In genomic region chr6:24666616-24667377, GRCh38 we compare ENCODE assay signal across 8 cellular contexts. TPM values are rescaled to one million over a fixed set of nuclear protein-coding genes. Genes with fewer than 3 reads are reported as not detected.
DNase-seq lines count a peak whose midpoint lies in the region; ATAC-seq, FAIRE-seq and TF ChIP-seq lines count a peak whose summit lies in the region.

TSS of gene ACOT13 (plus strand) at chr6:24667077. CDS start at chr6:24667264, 187 bp downstream.
A gene with protein sequence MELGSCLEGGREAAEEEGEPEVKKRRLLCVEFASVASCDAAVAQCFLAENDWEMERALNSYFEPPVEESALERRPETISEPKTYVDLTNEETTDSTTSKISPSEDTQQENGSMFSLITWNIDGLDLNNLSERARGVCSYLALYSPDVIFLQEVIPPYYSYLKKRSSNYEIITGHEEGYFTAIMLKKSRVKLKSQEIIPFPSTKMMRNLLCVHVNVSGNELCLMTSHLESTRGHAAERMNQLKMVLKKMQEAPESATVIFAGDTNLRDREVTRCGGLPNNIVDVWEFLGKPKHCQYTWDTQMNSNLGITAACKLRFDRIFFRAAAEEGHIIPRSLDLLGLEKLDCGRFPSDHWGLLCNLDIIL (minus strand): TSS chr6:24666899. CDS start chr6:24666862, 37 bp downstream.

- H3K4me3 ChIP-seq in WI38 (ENCODE audit: low read depth, low read length): peak within 1 kb of the TSS; percentile 89
- peak within 1 kb of the TSS; percentile 68 for H3K4me3 ChIP-seq in bronchial epithelial cell (ENCODE audit: low read depth, low read length)

- no peak for FAIRE-seq in bronchial epithelial cell (lab: Jason Lieb, UNC)

- no peaks in the 10 kb centered on the region for H3K36me3 ChIP-seq in bronchial epithelial cell (ENCODE audit: control insufficient read depth, insufficient read depth, low read length)

- ATAC-seq in GM18873 (IDR thresholded peaks at IDR 0.05; ENCODE audit: low FRiP score, unreplicated experiment): peak; percentile 96
- peak; percentile 94 for ATAC-seq in HG03139 (IDR thresholded peaks at IDR 0.05; ENCODE audit: unreplicated experiment)

- H3K27me3 ChIP-seq in bronchial epithelial cell (ENCODE audit: control insufficient read depth, insufficient read depth, low read length): no peaks in the 10 kb centered on the region

- DNase-seq in AG08395 (ENCODE audit: low spot score) (peak; percentile 99), NCI-H2227 (lab: John Stamatoyannopoulos, UW; ENCODE audit: unreplicated experiment) (peak; percentile 99), bronchial epithelial cell (ENCODE audit: low read depth) (peak; percentile 91), inferior parietal cortex (ENCODE audit: extremely low spot score) (peak; percentile 97)
- peak; percentile 92 to 93 for DNase-seq in stimulated activated CD4-positive, alpha-beta T cell treated with anti-CD3 and anti-CD28 coated beads, Interleukin-12 subunit alpha, Interleukin-12 subunit beta, amount 100 ng/mL, for 24 hours (ENCODE audit: low read depth in 2 of 2)

- TF ChIP-seq CTCF in WI38 (IDR thresholded peaks at IDR 0.05; ENCODE audit: low read depth, low read length): peak; percentile 62
- TF ChIP-seq CTCF in bronchial epithelial cell (IDR thresholded peaks at IDR 0.05; ENCODE audit: insufficient read depth, low read length, severe bottlenecking): peak; percentile 58

RNA-seq across cellular contexts. Expression of gene ACOT13, which starts in this region (rescaled TPM):
- total RNA-seq in bronchial epithelial cell: 11.1 and 18.7 TPM in 2 replicates

RNA-seq across cellular contexts. Expression of the second gene that starts in this region (rescaled TPM):
- 17.9 and 31.9 TPM in 2 replicates for total RNA-seq in bronchial epithelial cell

Comparison
In these comparisons a context has a peak if more than half of its experiments do, and no peak if none do; other contexts are left out.
1. Peak in every context shown above with its lines: DNase-seq, ATAC-seq and H3K4me3 ChIP-seq.